Comparison of ENCODE assay signal across 9 cellular contexts in genomic region chr4:675980-676870, GRCh38. TPM values are rescaled to one million over a fixed set of nuclear protein-coding genes. Genes with fewer than 3 reads are reported as not detected.
DNase-seq lines count a peak whose midpoint lies in the region; ATAC-seq, FAIRE-seq and TF ChIP-seq lines count a peak whose summit lies in the region.
"Had no signal": no experiment of that assay in that cellular context is flagged by ENCODE, and none has a peak within 500 bp of the region (broad histone marks: within the 10 kb centered on the region; RNA-seq: fewer than 3 reads in every experiment).

No MANE protein-coding gene starts in this region.

- POLR2A ChIA-PET in T-cell (lab: Charles Lee), result no interaction called here

- H3K4me1 Mint-ChIP-seq in T-cell, result peaks cover 8 to 26% (median 18%) of the 10 kb centered on the region in 3 donors
- peaks cover 18% of the 10 kb centered on the region for H3K4me1 Mint-ChIP-seq in nephron progenitor cell

- no peaks in the 10 kb centered on the region for H3K27me3 Mint-ChIP-seq in T-cell
- peaks cover 2% of the 10 kb centered on the region for H3K27me3 Mint-ChIP-seq in nephron progenitor cell (ENCODE audit: low read depth, poor library complexity)

- CTCF ChIA-PET in T-cell (lab: Charles Lee), result no interaction called here

- peak; percentile 20 for ATAC-seq in GM21737 (IDR thresholded peaks at IDR 0.05; ENCODE audit: unreplicated experiment)
- ATAC-seq in T-cell (replicated peaks in 1 of 4), result no peak
- no peak for ATAC-seq in esophagus mucosa

- peak; percentile 61 for FAIRE-seq in GM18507 (lab: Jason Lieb, UNC)

- no peak for DNase-seq in GM18507 (ENCODE audit: extremely low spot score, insufficient read length, low read depth)
- no peak for DNase-seq in T-cell
- no peak for DNase-seq in nephron progenitor cell
- DNase-seq in SW480 (ENCODE audit: low spot score), result no peak
- DNase-seq in occipital lobe (lab: John Stamatoyannopoulos, UW), result no peak
- DNase-seq: retina, SK-N-SH had no signal

- H3K4me3 Mint-ChIP-seq in T-cell, result peak overlapping the region; percentile 30 to 88 (median 83)
- peak overlapping the region; percentile 32 for H3K4me3 Mint-ChIP-seq in nephron progenitor cell

- TF ChIP-seq CTCF in nephron progenitor cell (IDR thresholded peaks at IDR 0.05), result no peak

- H3K36me3 Mint-ChIP-seq in T-cell (peaks cover 10% of the 10 kb centered on the region), nephron progenitor cell (ENCODE audit: low read depth) (peaks cover 17% of the 10 kb centered on the region)

- H3K9me3 Mint-ChIP-seq in T-cell (no peaks in the 10 kb centered on the region), nephron progenitor cell (no peaks in the 10 kb centered on the region)

- no peak overlapping the region for H3K27ac Mint-ChIP-seq in T-cell
- H3K27ac Mint-ChIP-seq in nephron progenitor cell, result no peak overlapping the region

RNA-seq across cellular contexts. Expression of gene MYL5, which starts 1.9 kb away (rescaled TPM):
- total RNA-seq in T-cell (10 to 100 TPM; 21.1 to 26.3 (median 21.9) TPM), occipital lobe (4.2 TPM), esophagus mucosa (22.2 TPM)

RNA-seq across cellular contexts. Expression of gene ATP5ME, which starts 2.1 kb away (rescaled TPM):
- total RNA-seq in T-cell (100 to 1,000 TPM in 4 of 5 donors, 10 to 100 TPM in 1; 92.4 to 158 (median 145) TPM), occipital lobe (62.2 TPM), esophagus mucosa (344 TPM)

RNA-seq across cellular contexts. Expression of gene SLC49A3, which starts 12.7 kb away (rescaled TPM):
- total RNA-seq in T-cell (1 to 10 TPM in 4 of 5 donors, under 1 TPM in 1; 0.53 to 2.7 (median 1.4) TPM), occipital lobe (0.62 TPM), esophagus mucosa (2.7 TPM)

RNA-seq across cellular contexts. Expression of gene PCGF3, which starts 29.4 kb away (rescaled TPM):
- total RNA-seq in T-cell, result 10 to 100 TPM; 47.0 to 76.9 (median 51.1) TPM
- total RNA-seq in occipital lobe, result 82.7 TPM
- 30.5 TPM for total RNA-seq in esophagus mucosa

RNA-seq across cellular contexts. Expression of gene PDE6B, which starts 50.9 kb away (rescaled TPM):
- total RNA-seq in T-cell, result 10 to 100 TPM; 14.2 to 21.7 (median 19.8) TPM
- total RNA-seq in occipital lobe, result 5.6 TPM
- total RNA-seq in esophagus mucosa, result 0.88 TPM
